23 cellular contexts compared by ENCODE assay signal in the genomic region with DNA sequence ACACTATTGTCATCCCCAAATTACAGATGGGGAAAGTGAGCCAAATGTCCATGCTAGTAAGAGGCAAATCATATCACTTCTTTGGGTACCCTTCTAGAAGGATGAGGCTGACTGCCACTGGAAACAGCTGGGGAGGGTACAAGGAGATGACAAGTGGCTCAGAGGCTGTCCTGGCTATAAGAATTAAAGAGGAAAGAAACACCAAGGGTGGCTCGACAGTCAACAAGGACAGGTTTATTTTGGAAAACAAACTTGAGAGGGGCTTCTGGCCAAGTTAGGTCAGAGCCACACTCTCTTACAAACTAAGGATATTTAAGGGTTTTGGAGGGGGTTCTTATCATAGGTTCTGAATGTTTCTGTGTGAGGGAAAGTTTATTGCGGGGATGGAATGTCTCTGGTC. TPM values are rescaled to one million over a fixed set of nuclear protein-coding genes. Genes with fewer than 3 reads are reported as not detected.
DNase-seq lines count a peak whose midpoint lies in the region; ATAC-seq, FAIRE-seq and TF ChIP-seq lines count a peak whose summit lies in the region.
"Had no signal": no experiment of that assay in that cellular context is flagged by ENCODE, and none has a peak within 500 bp of the region (broad histone marks: within the 10 kb centered on the region; RNA-seq: fewer than 3 reads in every experiment).

No MANE protein-coding gene starts in this region.

- H3K9me3 ChIP-seq in HepG2 (ENCODE audit: low read length) (no peaks in the 10 kb centered on the region), right lobe of liver (no peaks in the 10 kb centered on the region)
- H3K9me3 ChIP-seq in naive thymus-derived CD4-positive, alpha-beta T cell (ENCODE audit: control insufficient read depth in 2 of 3, low read length in 3 of 3) = no peaks in the 10 kb centered on the region
- H3K9me3 ChIP-seq: left lung, neutrophil, psoas muscle, SK-N-SH, suprapubic skin, uterus had no signal

- peaks cover 16% of the 10 kb centered on the region for H3K79me2 ChIP-seq in HepG2 (ENCODE audit: insufficient read depth, low read length)

- no peak overlapping the region for H3K4me3 ChIP-seq in HepG2 (replicated peaks in 1 of 3; ENCODE audit: insufficient read depth in 1 of 3, low read depth in 2 of 3, low read length in 3 of 3)
- no peak overlapping the region for H3K4me3 ChIP-seq in right lobe of liver
- no peak overlapping the region for H3K4me3 ChIP-seq in naive thymus-derived CD4-positive, alpha-beta T cell (ENCODE audit: low read length)
- H3K4me3 ChIP-seq: left lung, psoas muscle, suprapubic skin, uterus had no signal

- WGBS in HepG2 (ENCODE audit: low lambda C conversion rate) = 95% methylated on average over 2 of the region's 2 CpGs
- WGBS in right lobe of liver (ENCODE audit: insufficient coverage, low coverage, low lambda C conversion rate, missing lambda C conversion rate) = 79% methylated on average over 2 of the region's 2 CpGs

- H3K4me1 ChIP-seq in HepG2 (ENCODE audit: insufficient read depth, low read length) (peaks cover 52% of the 10 kb centered on the region), right lobe of liver (peaks cover 0 to 31% (median 11%) of the 10 kb centered on the region in 4 donors)
- H3K4me1 ChIP-seq in naive thymus-derived CD4-positive, alpha-beta T cell (ENCODE audit: control insufficient read depth in 2 of 2, insufficient read depth in 2 of 2, low read length in 2 of 2) = peaks cover 16% of the 10 kb centered on the region in 2 donors
- H3K4me1 ChIP-seq: uterus had no signal

- ATAC-seq in HepG2 (no peak), right lobe of liver (no peak), HG03280 (IDR thresholded peaks at IDR 0.05; ENCODE audit: unreplicated experiment) (no peak)
- no peak for ATAC-seq in naive thymus-derived CD4-positive, alpha-beta T cell
- ATAC-seq: left lung, psoas muscle had no signal

- TF ChIP-seq EP300 in HepG2 (IDR thresholded peaks at IDR 0.05; ENCODE audit: low read depth in 2 of 2, low read length in 2 of 2) = no peak
- TF ChIP-seq EP300 in HepG2 (CRISPR knock-in tag; IDR thresholded peaks at IDR 0.05; ENCODE audit: borderline replicate concordance) = no peak

- no TSS peak for BruUV-seq in HepG2 (replicated peaks; lab: Mats Ljungman, UMichigan)

- in situ Hi-C loops in HepG2 (cut with HindIII; ENCODE audit: extremely low pct_ligation_motif_present, low pct_unique_long_range_greater_than_20kb) = no loop called here

- peak overlapping the region; percentile 57 for H3K4me3 Mint-ChIP-seq in activated T-helper 1 cell treated with anti-CD3 and anti-CD28 coated beads, Interleukin-12 subunit alpha, Interleukin-12 subunit beta, Interleukin-2, Interleukin-4 antibody, amounts not matched to agents 30 ng/mL and 10 ng/mL and 1 ng/mL, durations not matched to agents 14 hours and 24 hours and 36 hours
- H3K4me3 Mint-ChIP-seq in naive thymus-derived CD4-positive, alpha-beta T cell = peak overlapping the region in 8 of 10 donors; percentile 3 to 96 (median 75)

- H3K36me3 ChIP-seq in HepG2 (replicated peaks in 1 of 2; ENCODE audit: control insufficient read depth in 1 of 2, insufficient read depth in 2 of 2, low read length in 2 of 2) (peaks cover 5 to 15% of the 10 kb centered on the region in 2 experiments; a peak in 4 of 5 replicates), right lobe of liver (peaks cover 0 to 8% (median 3%) of the 10 kb centered on the region in 4 donors)
- H3K36me3 ChIP-seq in naive thymus-derived CD4-positive, alpha-beta T cell (ENCODE audit: control insufficient read depth in 2 of 3, insufficient read depth in 3 of 3, low read length in 3 of 3) = peaks cover 0 to 26% (median 0%) of the 10 kb centered on the region in 3 experiments
- H3K36me3 ChIP-seq: neutrophil, uterus had no signal

- CTCF ChIA-PET in HepG2 (lab: Yijun Ruan, JAX; ENCODE audit: low intra/inter-chr PET ratio, low total read pairs) = no interaction called here
- CTCF ChIA-PET in naive thymus-derived CD4-positive, alpha-beta T cell (lab: Charles Lee) = no interaction called here

- peaks cover 13% of the 10 kb centered on the region for H3K36me3 Mint-ChIP-seq in activated T-helper 1 cell treated with anti-CD3 and anti-CD28 coated beads, Interleukin-12 subunit alpha, Interleukin-12 subunit beta, Interleukin-2, Interleukin-4 antibody, amounts not matched to agents 30 ng/mL and 10 ng/mL and 1 ng/mL, durations not matched to agents 14 hours and 24 hours and 36 hours (ENCODE audit: low read depth)
- H3K36me3 Mint-ChIP-seq in naive thymus-derived CD4-positive, alpha-beta T cell = peaks cover 0 to 18% (median 2%) of the 10 kb centered on the region in 5 donors

- peaks cover 22% of the 10 kb centered on the region for H3K4me1 Mint-ChIP-seq in activated T-helper 1 cell treated with anti-CD3 and anti-CD28 coated beads, Interleukin-12 subunit alpha, Interleukin-12 subunit beta, Interleukin-2, Interleukin-4 antibody, amounts not matched to agents 30 ng/mL and 10 ng/mL and 1 ng/mL, durations not matched to agents 14 hours and 24 hours and 36 hours (ENCODE audit: low read depth)
- peaks cover 12 to 38% (median 24%) of the 10 kb centered on the region in 7 donors for H3K4me1 Mint-ChIP-seq in naive thymus-derived CD4-positive, alpha-beta T cell

- H3K9ac ChIP-seq in HepG2 (ENCODE audit: insufficient read depth, low read depth, low read length) = no peak overlapping the region
- H3K9ac ChIP-seq: SK-N-SH had no signal

- H3K9me3 Mint-ChIP-seq in activated T-helper 1 cell treated with anti-CD3 and anti-CD28 coated beads, Interleukin-12 subunit alpha, Interleukin-12 subunit beta, Interleukin-2, Interleukin-4 antibody, amounts not matched to agents 30 ng/mL and 10 ng/mL and 1 ng/mL, durations not matched to agents 14 hours and 24 hours and 36 hours = no peaks in the 10 kb centered on the region
- H3K9me3 Mint-ChIP-seq in naive thymus-derived CD4-positive, alpha-beta T cell = peaks cover 0 to 1% (median 0%) of the 10 kb centered on the region in 11 donors

- H3K27ac ChIP-seq in HepG2 (ENCODE audit: extremely low read length, insufficient read depth, low read length) (no peak overlapping the region), right lobe of liver (peak overlapping the region in 1 of 3 donors; percentile 89)
- no peak overlapping the region for H3K27ac ChIP-seq in naive thymus-derived CD4-positive, alpha-beta T cell (ENCODE audit: low read depth, low read length)
- H3K27ac ChIP-seq: left lung, neutrophil, psoas muscle, suprapubic skin, uterus had no signal

- DNase-seq in HepG2 (ENCODE audit: low spot score) (no peak), right lobe of liver (no peak), superior temporal gyrus (ENCODE audit: extremely low spot score) (no peak), D721Med (ENCODE audit: insufficient read length, low spot score) (no peak)
- DNase-seq in activated T-helper 1 cell treated with anti-CD3 and anti-CD28 coated beads, Interleukin-12 subunit alpha, Interleukin-12 subunit beta, Interleukin-2, Interleukin-4 antibody, amounts not matched to agents 30 ng/mL and 10 ng/mL and 1 ng/mL, durations not matched to agents 14 hours and 24 hours and 36 hours (ENCODE audit: low spot score) = no peak
- DNase-seq in naive thymus-derived CD4-positive, alpha-beta T cell = no peak
- DNase-seq: activated CD4-positive, CD25-positive, alpha-beta regulatory T cell treated with anti-CD3 and anti-CD28 coated beads, Interleukin-2, amount 50 U/mL, for 72 hours; activated gamma-delta T cell; anterior cingulate cortex; cerebellar nuclear complex; DMS79 treated with DMSO at 0.1 percent for 48 hours; erythroblast; foreskin fibroblast; left lung; midbrain; NCI-H1048; NCI-H187; psoas muscle; SK-N-SH; uterus had no signal

- intact Hi-C loops in HepG2 (cut with micrococcal nuclease; ENCODE audit: unreplicated experiment) (no loop called here), right lobe of liver (cut with DNase I) (no loop called here)
- intact Hi-C loops in activated T-helper 1 cell treated with anti-CD3 and anti-CD28 coated beads, Interleukin-12 subunit alpha, Interleukin-12 subunit beta, Interleukin-2, Interleukin-4 antibody, amounts not matched to agents 30 ng/mL and 10 ng/mL and 1 ng/mL, durations not matched to agents 14 hours and 24 hours and 36 hours (cut with micrococcal nuclease) = no loop called here
- intact Hi-C loops in naive thymus-derived CD4-positive, alpha-beta T cell (cut with micrococcal nuclease) = loop anchor here in 1 of 2 donors (5.0 kb wide), 3 partner anchors 35 to 750 kb away; a partner anchor contains a TSS

- H3K4me2 ChIP-seq in HepG2 (ENCODE audit: low read depth, low read length) = no peak overlapping the region
- H3K4me2 ChIP-seq: SK-N-SH had no signal

- no peak overlapping the region for H2AFZ ChIP-seq in HepG2 (ENCODE audit: low read length)

- POLR2A ChIA-PET in HepG2 (lab: Yijun Ruan, JAX) = no interaction called here
- POLR2A ChIA-PET in naive thymus-derived CD4-positive, alpha-beta T cell (lab: Charles Lee) = interaction anchor here (0.5 to 3.9 kb wide), 2 partner anchors 19 to 1353 kb away, joined by 3 to 67 read pairs; no protein-coding TSS in a partner anchor

- H4K20me1 ChIP-seq in HepG2 (ENCODE audit: insufficient read depth, low read length) = peaks cover 12% of the 10 kb centered on the region; the same call in 1 of the 2 replicates

- no peak for FAIRE-seq in HepG2 (lab: Jason Lieb, UNC)
- FAIRE-seq in D721Med (lab: Jason Lieb, UNC) = no peak

- TF ChIP-seq RAD21 in HepG2 (CRISPR knock-in tag; IDR thresholded peaks at IDR 0.05) = no peak

- no peak for TF ChIP-seq CTCF in HepG2 (CRISPR knock-in tag; IDR thresholded peaks at IDR 0.05)
- no peak for TF ChIP-seq CTCF in right lobe of liver (IDR thresholded peaks at IDR 0.05)
- TF ChIP-seq CTCF in D721Med (IDR thresholded peaks at IDR 0.05; ENCODE audit: insufficient read depth, missing control alignments) = no peak

- TF ChIP-seq POLR2A in HepG2 (IDR thresholded peaks at IDR 0.05; ENCODE audit: insufficient read depth in 1 of 2, low read depth in 2 of 2, low read length in 2 of 2) (no peak), right lobe of liver (IDR thresholded peaks at IDR 0.05) (no peak)

- H3K27me3 ChIP-seq in HepG2 (ENCODE audit: control insufficient read depth in 1 of 2, insufficient read depth in 2 of 2, low read length in 2 of 2) (no peaks in the 10 kb centered on the region; a peak in 1 of 5 replicates), right lobe of liver (no peaks in the 10 kb centered on the region)
- no peaks in the 10 kb centered on the region for H3K27me3 ChIP-seq in naive thymus-derived CD4-positive, alpha-beta T cell (ENCODE audit: control insufficient read depth in 2 of 2, insufficient read depth in 2 of 2, low read length in 2 of 2)
- H3K27me3 ChIP-seq: left lung, suprapubic skin, uterus had no signal

- peak overlapping the region; percentile 99 for H3K27ac Mint-ChIP-seq in activated T-helper 1 cell treated with anti-CD3 and anti-CD28 coated beads, Interleukin-12 subunit alpha, Interleukin-12 subunit beta, Interleukin-2, Interleukin-4 antibody, amounts not matched to agents 30 ng/mL and 10 ng/mL and 1 ng/mL, durations not matched to agents 14 hours and 24 hours and 36 hours
- H3K27ac Mint-ChIP-seq in naive thymus-derived CD4-positive, alpha-beta T cell = peak overlapping the region in 5 of 9 donors; percentile 13 to 100 (median 90)

- no peaks in the 10 kb centered on the region for H3K27me3 Mint-ChIP-seq in activated T-helper 1 cell treated with anti-CD3 and anti-CD28 coated beads, Interleukin-12 subunit alpha, Interleukin-12 subunit beta, Interleukin-2, Interleukin-4 antibody, amounts not matched to agents 30 ng/mL and 10 ng/mL and 1 ng/mL, durations not matched to agents 14 hours and 24 hours and 36 hours (ENCODE audit: insufficient read depth)
- no peaks in the 10 kb centered on the region for H3K27me3 Mint-ChIP-seq in naive thymus-derived CD4-positive, alpha-beta T cell

RNA-seq across cellular contexts. Expression of a gene that starts 2.1 kb away (rescaled TPM):
- 537 and 634 TPM in 2 replicates for total RNA-seq in HepG2 (2016; rRNA removed; fragmentation: Illumina TruSeq; extraction: Trizol)
- 570 and 829 TPM in 2 replicates for total RNA-seq in HepG2 (2016; cell fraction: cytosol; rRNA removed; fragmentation: Illumina TruSeq; extraction: Trizol; ENCODE audit: low read depth)
- 593 and 629 TPM in 2 replicates for total RNA-seq in HepG2 (2016; cell fraction: insoluble cytoplasmic fraction; rRNA removed; fragmentation: Illumina TruSeq; extraction: Trizol)
- 414 and 621 TPM in 2 replicates for total RNA-seq in HepG2 (2016; cell fraction: membrane; rRNA removed; fragmentation: Illumina TruSeq; extraction: Trizol)
- 204 and 221 TPM in 2 replicates for total RNA-seq in HepG2 (2016; cell fraction: nucleus; rRNA removed; fragmentation: Illumina TruSeq; extraction: Trizol)
- polyA plus RNA-seq in HepG2 (2011; rRNA removed) = 675 and 735 TPM in 2 replicates
- polyA plus RNA-seq in HepG2 (2011; cell fraction: cytosol; rRNA removed) = 339 and 935 TPM in 2 replicates
- polyA plus RNA-seq in HepG2 (2011; cell fraction: nucleus; rRNA removed) = 393 and 522 TPM in 2 replicates
- polyA plus RNA-seq in HepG2 (2012) = 517 and 606 TPM in 2 replicates
- 534 and 721 TPM in 2 replicates for polyA plus RNA-seq in HepG2 (2016; cell fraction: cytosol; fragmentation: Illumina TruSeq; extraction: Trizol; ENCODE audit: low read depth)
- polyA plus RNA-seq in HepG2 (2016; cell fraction: insoluble cytoplasmic fraction; fragmentation: Illumina TruSeq; extraction: Trizol; ENCODE audit: low read depth) = 399 and 403 TPM in 2 replicates
- polyA plus RNA-seq in HepG2 (2016; cell fraction: membrane; fragmentation: Illumina TruSeq; extraction: Trizol; ENCODE audit: low read depth) = 347 and 448 TPM in 2 replicates
- 271 and 272 TPM in 2 replicates for polyA plus RNA-seq in HepG2 (2016; cell fraction: nucleus; fragmentation: Illumina TruSeq; extraction: Trizol; ENCODE audit: insufficient read depth, low read depth)
- polyA minus RNA-seq in HepG2 (2011; rRNA and poly(A)+ RNA removed; ENCODE audit: low replicate concordance) = 92.9 and 418 TPM in 2 replicates
- 359 and 483 TPM in 2 replicates for polyA minus RNA-seq in HepG2 (2011; cell fraction: cytosol; rRNA and poly(A)+ RNA removed)
- 37.5 and 61.4 TPM in 2 replicates for polyA minus RNA-seq in HepG2 (2011; cell fraction: nucleus; rRNA and poly(A)+ RNA removed)
- total RNA-seq in right lobe of liver = 100 to 1,000 TPM in 5 of 6 experiments, 10 to 100 TPM in 1; 79.4 to 561 (median 307) TPM
- total RNA-seq in activated T-helper 1 cell treated with anti-CD3 and anti-CD28 coated beads, Interleukin-12 subunit alpha, Interleukin-12 subunit beta, Interleukin-2, Interleukin-4 antibody, amounts not matched to agents 30 ng/mL and 10 ng/mL and 1 ng/mL, durations not matched to agents 14 hours and 24 hours and 36 hours = 1,136 and 1,212 TPM in 2 replicates
- total RNA-seq in naive thymus-derived CD4-positive, alpha-beta T cell = 1,000 to 10,000 TPM in 1 of 5 experiments, 100 to 1,000 TPM in 4; 179 to 1,010 (median 197) TPM
- polyA plus RNA-seq in naive thymus-derived CD4-positive, alpha-beta T cell = 1,000 to 10,000 TPM in 1 of 2 donors, 100 to 1,000 TPM in 1; 945 to 1,099 TPM

RNA-seq across cellular contexts. Expression of a gene that starts 34.5 kb away (rescaled TPM):
- total RNA-seq in HepG2 (2016; rRNA removed; fragmentation: Illumina TruSeq; extraction: Trizol) (8.9 and 15.2 TPM in 2 replicates), right lobe of liver (1 to 10 TPM; 2.9 to 7.1 (median 5.0) TPM)
- total RNA-seq in HepG2 (2016; cell fraction: cytosol; rRNA removed; fragmentation: Illumina TruSeq; extraction: Trizol; ENCODE audit: low read depth) = 9.3 TPM in 2 replicates
- total RNA-seq in HepG2 (2016; cell fraction: insoluble cytoplasmic fraction; rRNA removed; fragmentation: Illumina TruSeq; extraction: Trizol) = 9.3 and 15.6 TPM in 2 replicates
- total RNA-seq in HepG2 (2016; cell fraction: membrane; rRNA removed; fragmentation: Illumina TruSeq; extraction: Trizol) = 18.3 and 19.5 TPM in 2 replicates
- 16.4 and 16.6 TPM in 2 replicates for total RNA-seq in HepG2 (2016; cell fraction: nucleus; rRNA removed; fragmentation: Illumina TruSeq; extraction: Trizol)
- 15.4 and 18.6 TPM in 2 replicates for polyA plus RNA-seq in HepG2 (2011; rRNA removed)
- 16.1 and 19.7 TPM in 2 replicates for polyA plus RNA-seq in HepG2 (2011; cell fraction: cytosol; rRNA removed)
- 28.4 and 31.3 TPM in 2 replicates for polyA plus RNA-seq in HepG2 (2011; cell fraction: nucleus; rRNA removed)
- polyA plus RNA-seq in HepG2 (2012) = 11.1 and 17.5 TPM in 2 replicates
- polyA plus RNA-seq in HepG2 (2016; cell fraction: cytosol; fragmentation: Illumina TruSeq; extraction: Trizol; ENCODE audit: low read depth) = 16.2 and 17.4 TPM in 2 replicates
- 8.6 and 11.3 TPM in 2 replicates for polyA plus RNA-seq in HepG2 (2016; cell fraction: insoluble cytoplasmic fraction; fragmentation: Illumina TruSeq; extraction: Trizol; ENCODE audit: low read depth)
- 16.1 and 17.7 TPM in 2 replicates for polyA plus RNA-seq in HepG2 (2016; cell fraction: membrane; fragmentation: Illumina TruSeq; extraction: Trizol; ENCODE audit: low read depth)
- 31.8 and 34.3 TPM in 2 replicates for polyA plus RNA-seq in HepG2 (2016; cell fraction: nucleus; fragmentation: Illumina TruSeq; extraction: Trizol; ENCODE audit: insufficient read depth, low read depth)
- 11.5 and 32.8 TPM in 2 replicates for polyA minus RNA-seq in HepG2 (2011; rRNA and poly(A)+ RNA removed; ENCODE audit: low replicate concordance)
- polyA minus RNA-seq in HepG2 (2011; cell fraction: cytosol; rRNA and poly(A)+ RNA removed) = 4.7 and 5.8 TPM in 2 replicates
- polyA minus RNA-seq in HepG2 (2011; cell fraction: nucleus; rRNA and poly(A)+ RNA removed) = 21.2 and 32.8 TPM in 2 replicates
- total RNA-seq in activated T-helper 1 cell treated with anti-CD3 and anti-CD28 coated beads, Interleukin-12 subunit alpha, Interleukin-12 subunit beta, Interleukin-2, Interleukin-4 antibody, amounts not matched to agents 30 ng/mL and 10 ng/mL and 1 ng/mL, durations not matched to agents 14 hours and 24 hours and 36 hours = 8.3 and 8.4 TPM in 2 replicates
- 10 to 100 TPM; 10.5 to 29.7 (median 14.7) TPM for total RNA-seq in naive thymus-derived CD4-positive, alpha-beta T cell
- 1 to 10 TPM; 5.9 to 8.3 TPM for polyA plus RNA-seq in naive thymus-derived CD4-positive, alpha-beta T cell

RNA-seq across cellular contexts. Expression of a gene that starts 53.3 kb away (rescaled TPM):
- total RNA-seq in HepG2 (2016; rRNA removed; fragmentation: Illumina TruSeq; extraction: Trizol) (not detected in 2 replicates), right lobe of liver (1 to 10 TPM; 1.1 to 7.1 (median 4.1) TPM)
- total RNA-seq in HepG2 (2016; cell fraction: cytosol; rRNA removed; fragmentation: Illumina TruSeq; extraction: Trizol; ENCODE audit: low read depth) = not detected in 2 replicates
- not detected in 2 replicates for total RNA-seq in HepG2 (2016; cell fraction: insoluble cytoplasmic fraction; rRNA removed; fragmentation: Illumina TruSeq; extraction: Trizol)
- total RNA-seq in HepG2 (2016; cell fraction: membrane; rRNA removed; fragmentation: Illumina TruSeq; extraction: Trizol) = not detected in 2 replicates
- total RNA-seq in HepG2 (2016; cell fraction: nucleus; rRNA removed; fragmentation: Illumina TruSeq; extraction: Trizol) = not detected in 2 replicates
- not detected in 2 replicates for polyA plus RNA-seq in HepG2 (2011; rRNA removed)
- not detected in 2 replicates for polyA plus RNA-seq in HepG2 (2011; cell fraction: cytosol; rRNA removed)
- polyA plus RNA-seq in HepG2 (2011; cell fraction: nucleus; rRNA removed) = not detected in 2 replicates
- polyA plus RNA-seq in HepG2 (2012) = 0.07 TPM in 1 of 2 replicates, not detected in the other
- not detected in 2 replicates for polyA plus RNA-seq in HepG2 (2016; cell fraction: cytosol; fragmentation: Illumina TruSeq; extraction: Trizol; ENCODE audit: low read depth)
- polyA plus RNA-seq in HepG2 (2016; cell fraction: insoluble cytoplasmic fraction; fragmentation: Illumina TruSeq; extraction: Trizol; ENCODE audit: low read depth) = not detected in 2 replicates
- polyA plus RNA-seq in HepG2 (2016; cell fraction: membrane; fragmentation: Illumina TruSeq; extraction: Trizol; ENCODE audit: low read depth) = not detected in 2 replicates
- polyA plus RNA-seq in HepG2 (2016; cell fraction: nucleus; fragmentation: Illumina TruSeq; extraction: Trizol; ENCODE audit: insufficient read depth, low read depth) = not detected in 2 replicates
- 1.4 TPM in 1 of 2 replicates, not detected in the other for polyA minus RNA-seq in HepG2 (2011; rRNA and poly(A)+ RNA removed; ENCODE audit: low replicate concordance)
- not detected in 2 replicates for polyA minus RNA-seq in HepG2 (2011; cell fraction: cytosol; rRNA and poly(A)+ RNA removed)
- polyA minus RNA-seq in HepG2 (2011; cell fraction: nucleus; rRNA and poly(A)+ RNA removed) = not detected in 2 replicates
- total RNA-seq in activated T-helper 1 cell treated with anti-CD3 and anti-CD28 coated beads, Interleukin-12 subunit alpha, Interleukin-12 subunit beta, Interleukin-2, Interleukin-4 antibody, amounts not matched to agents 30 ng/mL and 10 ng/mL and 1 ng/mL, durations not matched to agents 14 hours and 24 hours and 36 hours = 13.8 and 18.8 TPM in 2 replicates
- total RNA-seq in naive thymus-derived CD4-positive, alpha-beta T cell = 10 to 100 TPM in 1 of 5 experiments, 1 to 10 TPM in 4; 1.6 to 16.2 (median 6.5) TPM
- not detected for polyA plus RNA-seq in naive thymus-derived CD4-positive, alpha-beta T cell
- polyA plus RNA-seq: SK-N-SH had no signal
